In genomic region chr4:6781561-6781960, GRCh38 we compare ENCODE assay signal across 9 cellular contexts. TPM values are rescaled to one million over a fixed set of nuclear protein-coding genes. Genes with fewer than 3 reads are reported as not detected.
DNase-seq lines count a peak whose midpoint lies in the region; ATAC-seq and TF ChIP-seq lines count a peak whose summit lies in the region.
"Had no signal": no experiment of that assay in that cellular context is flagged by ENCODE, and none has a peak within 500 bp of the region (broad histone marks: within the 10 kb centered on the region; RNA-seq: fewer than 3 reads in every experiment).

No MANE protein-coding gene starts in this region.

- no peaks in the 10 kb centered on the region for H3K9me3 Mint-ChIP-seq in IgD-negative memory B cell
- H3K9me3 Mint-ChIP-seq in nephron: no peaks in the 10 kb centered on the region

- H3K27me3 Mint-ChIP-seq in IgD-negative memory B cell (peaks cover 2% of the 10 kb centered on the region), nephron (ENCODE audit: low read depth) (peaks cover 26% of the 10 kb centered on the region)

- ATAC-seq in HG02678 (IDR thresholded peaks at IDR 0.05; ENCODE audit: unreplicated experiment): no peak

- H3K4me1 Mint-ChIP-seq in IgD-negative memory B cell: peaks cover 23 to 31% (median 28%) of the 10 kb centered on the region in 3 donors
- peaks cover 23% of the 10 kb centered on the region for H3K4me1 Mint-ChIP-seq in nephron

- H3K4me3 Mint-ChIP-seq in IgD-negative memory B cell: peak overlapping the region; percentile 83 to 91 (median 88)
- H3K4me3 Mint-ChIP-seq in nephron: peak overlapping the region; percentile 75 to 87 (median 82)

- TF ChIP-seq CTCF in AG10803 (conservative IDR thresholded peaks at IDR 0.05; ENCODE audit: low read length) (no peak), nephron (IDR thresholded peaks at IDR 0.05; ENCODE audit: unreplicated experiment in 3 of 3) (no peak)

- H3K36me3 Mint-ChIP-seq in IgD-negative memory B cell (no peaks in the 10 kb centered on the region), nephron (ENCODE audit: low read depth) (peaks cover 6% of the 10 kb centered on the region)

- no peak for DNase-seq in AG10803 (ENCODE audit: low read depth)
- no peak for DNase-seq in NCI-H1436 (lab: John Stamatoyannopoulos, UW)
- DNase-seq in islet precursor cell: no peak
- no peak for DNase-seq in MV-4-11 (lab: John Stamatoyannopoulos, UW)
- DNase-seq: RPMI8226 had no signal

- H3K27ac ChIP-seq in cingulate gyrus (ENCODE audit: low read depth, low read length): peak overlapping the region; percentile 96

- peak overlapping the region; percentile 72 for H3K4me3 ChIP-seq in AG10803 (ENCODE audit: low read length)

- H3K27ac Mint-ChIP-seq in IgD-negative memory B cell: peak overlapping the region; percentile 59 to 92 (median 88)
- H3K27ac Mint-ChIP-seq in nephron: peak overlapping the region; percentile 44 to 88 (median 71)

RNA-seq across cellular contexts. Expression of gene KIAA0232, which starts 1.0 kb away (rescaled TPM):
- polyA plus RNA-seq in IgD-negative memory B cell: 9.3 TPM
